2 cellular contexts compared by ENCODE assay signal in the genomic region with DNA sequence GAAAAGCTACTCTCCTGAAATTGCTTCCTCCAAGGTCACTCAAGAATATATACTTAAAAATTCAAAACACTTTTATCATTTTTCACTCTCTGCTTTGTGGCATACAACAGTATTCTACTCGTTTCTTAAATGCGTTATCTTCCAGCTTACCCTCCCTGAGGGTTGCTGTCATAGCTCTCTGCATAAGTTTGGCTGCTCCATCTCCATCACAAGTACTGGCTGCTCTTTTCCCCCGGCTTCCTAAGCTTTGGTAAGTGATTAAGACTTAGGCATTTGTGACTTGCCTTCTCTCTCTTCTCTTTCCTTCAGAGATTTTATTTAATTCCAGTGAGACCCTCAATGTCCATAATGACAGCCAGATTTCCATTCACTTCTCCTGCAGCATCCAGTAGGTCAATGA.
TF ChIP-seq lines count a peak whose summit lies in the region.

No MANE protein-coding gene starts in this region.

TF ChIP-seq in GM23338, 12 proteins besides CTCF, POLR2A, EP300 and RAD21 (continued from another document):
- TF ChIP-seq, protein P1, sequence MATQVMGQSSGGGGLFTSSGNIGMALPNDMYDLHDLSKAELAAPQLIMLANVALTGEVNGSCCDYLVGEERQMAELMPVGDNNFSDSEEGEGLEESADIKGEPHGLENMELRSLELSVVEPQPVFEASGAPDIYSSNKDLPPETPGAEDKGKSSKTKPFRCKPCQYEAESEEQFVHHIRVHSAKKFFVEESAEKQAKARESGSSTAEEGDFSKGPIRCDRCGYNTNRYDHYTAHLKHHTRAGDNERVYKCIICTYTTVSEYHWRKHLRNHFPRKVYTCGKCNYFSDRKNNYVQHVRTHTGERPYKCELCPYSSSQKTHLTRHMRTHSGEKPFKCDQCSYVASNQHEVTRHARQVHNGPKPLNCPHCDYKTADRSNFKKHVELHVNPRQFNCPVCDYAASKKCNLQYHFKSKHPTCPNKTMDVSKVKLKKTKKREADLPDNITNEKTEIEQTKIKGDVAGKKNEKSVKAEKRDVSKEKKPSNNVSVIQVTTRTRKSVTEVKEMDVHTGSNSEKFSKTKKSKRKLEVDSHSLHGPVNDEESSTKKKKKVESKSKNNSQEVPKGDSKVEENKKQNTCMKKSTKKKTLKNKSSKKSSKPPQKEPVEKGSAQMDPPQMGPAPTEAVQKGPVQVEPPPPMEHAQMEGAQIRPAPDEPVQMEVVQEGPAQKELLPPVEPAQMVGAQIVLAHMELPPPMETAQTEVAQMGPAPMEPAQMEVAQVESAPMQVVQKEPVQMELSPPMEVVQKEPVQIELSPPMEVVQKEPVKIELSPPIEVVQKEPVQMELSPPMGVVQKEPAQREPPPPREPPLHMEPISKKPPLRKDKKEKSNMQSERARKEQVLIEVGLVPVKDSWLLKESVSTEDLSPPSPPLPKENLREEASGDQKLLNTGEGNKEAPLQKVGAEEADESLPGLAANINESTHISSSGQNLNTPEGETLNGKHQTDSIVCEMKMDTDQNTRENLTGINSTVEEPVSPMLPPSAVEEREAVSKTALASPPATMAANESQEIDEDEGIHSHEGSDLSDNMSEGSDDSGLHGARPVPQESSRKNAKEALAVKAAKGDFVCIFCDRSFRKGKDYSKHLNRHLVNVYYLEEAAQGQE (IDR thresholded peaks at IDR 0.05; ENCODE audit: unreplicated experiment) = no peak

TF ChIP-seq in WTC11, 78 proteins besides CTCF, POLR2A, EP300 and RAD21:
- TF ChIP-seq, protein P2, sequence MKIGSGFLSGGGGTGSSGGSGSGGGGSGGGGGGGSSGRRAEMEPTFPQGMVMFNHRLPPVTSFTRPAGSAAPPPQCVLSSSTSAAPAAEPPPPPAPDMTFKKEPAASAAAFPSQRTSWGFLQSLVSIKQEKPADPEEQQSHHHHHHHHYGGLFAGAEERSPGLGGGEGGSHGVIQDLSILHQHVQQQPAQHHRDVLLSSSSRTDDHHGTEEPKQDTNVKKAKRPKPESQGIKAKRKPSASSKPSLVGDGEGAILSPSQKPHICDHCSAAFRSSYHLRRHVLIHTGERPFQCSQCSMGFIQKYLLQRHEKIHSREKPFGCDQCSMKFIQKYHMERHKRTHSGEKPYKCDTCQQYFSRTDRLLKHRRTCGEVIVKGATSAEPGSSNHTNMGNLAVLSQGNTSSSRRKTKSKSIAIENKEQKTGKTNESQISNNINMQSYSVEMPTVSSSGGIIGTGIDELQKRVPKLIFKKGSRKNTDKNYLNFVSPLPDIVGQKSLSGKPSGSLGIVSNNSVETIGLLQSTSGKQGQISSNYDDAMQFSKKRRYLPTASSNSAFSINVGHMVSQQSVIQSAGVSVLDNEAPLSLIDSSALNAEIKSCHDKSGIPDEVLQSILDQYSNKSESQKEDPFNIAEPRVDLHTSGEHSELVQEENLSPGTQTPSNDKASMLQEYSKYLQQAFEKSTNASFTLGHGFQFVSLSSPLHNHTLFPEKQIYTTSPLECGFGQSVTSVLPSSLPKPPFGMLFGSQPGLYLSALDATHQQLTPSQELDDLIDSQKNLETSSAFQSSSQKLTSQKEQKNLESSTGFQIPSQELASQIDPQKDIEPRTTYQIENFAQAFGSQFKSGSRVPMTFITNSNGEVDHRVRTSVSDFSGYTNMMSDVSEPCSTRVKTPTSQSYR (CRISPR knock-in tag; IDR thresholded peaks at IDR 0.05) = no peak
- no peak for TF ChIP-seq ZNF263 (CRISPR knock-in tag; IDR thresholded peaks at IDR 0.05; ENCODE audit: low read depth)
- no peak for TF ChIP-seq SMAD3 (CRISPR knock-in tag; IDR thresholded peaks at IDR 0.05; ENCODE audit: borderline replicate concordance)
- TF ChIP-seq CBFB (CRISPR knock-in tag; IDR thresholded peaks at IDR 0.05; ENCODE audit: low read depth) = no peak
- TF ChIP-seq KAT7 (CRISPR knock-in tag; IDR thresholded peaks at IDR 0.05; ENCODE audit: borderline replicate concordance) = no peak
- no peak for TF ChIP-seq ZNF138 (CRISPR knock-in tag; conservative IDR thresholded peaks at IDR 0.05)
- TF ChIP-seq, protein P3, sequence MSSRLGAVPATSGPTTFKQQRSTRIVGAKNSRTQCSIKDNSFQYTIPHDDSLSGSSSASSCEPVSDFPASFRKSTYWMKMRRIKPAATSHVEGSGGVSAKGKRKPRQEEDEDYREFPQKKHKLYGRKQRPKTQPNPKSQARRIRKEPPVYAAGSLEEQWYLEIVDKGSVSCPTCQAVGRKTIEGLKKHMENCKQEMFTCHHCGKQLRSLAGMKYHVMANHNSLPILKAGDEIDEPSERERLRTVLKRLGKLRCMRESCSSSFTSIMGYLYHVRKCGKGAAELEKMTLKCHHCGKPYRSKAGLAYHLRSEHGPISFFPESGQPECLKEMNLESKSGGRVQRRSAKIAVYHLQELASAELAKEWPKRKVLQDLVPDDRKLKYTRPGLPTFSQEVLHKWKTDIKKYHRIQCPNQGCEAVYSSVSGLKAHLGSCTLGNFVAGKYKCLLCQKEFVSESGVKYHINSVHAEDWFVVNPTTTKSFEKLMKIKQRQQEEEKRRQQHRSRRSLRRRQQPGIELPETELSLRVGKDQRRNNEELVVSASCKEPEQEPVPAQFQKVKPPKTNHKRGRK (CRISPR knock-in tag; IDR thresholded peaks at IDR 0.05; ENCODE audit: borderline replicate concordance) = no peak
- TF ChIP-seq, protein P4, sequence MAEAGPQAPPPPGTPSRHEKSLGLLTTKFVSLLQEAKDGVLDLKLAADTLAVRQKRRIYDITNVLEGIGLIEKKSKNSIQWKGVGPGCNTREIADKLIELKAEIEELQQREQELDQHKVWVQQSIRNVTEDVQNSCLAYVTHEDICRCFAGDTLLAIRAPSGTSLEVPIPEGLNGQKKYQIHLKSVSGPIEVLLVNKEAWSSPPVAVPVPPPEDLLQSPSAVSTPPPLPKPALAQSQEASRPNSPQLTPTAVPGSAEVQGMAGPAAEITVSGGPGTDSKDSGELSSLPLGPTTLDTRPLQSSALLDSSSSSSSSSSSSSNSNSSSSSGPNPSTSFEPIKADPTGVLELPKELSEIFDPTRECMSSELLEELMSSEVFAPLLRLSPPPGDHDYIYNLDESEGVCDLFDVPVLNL (CRISPR knock-in tag; IDR thresholded peaks at IDR 0.05; ENCODE audit: borderline replicate concordance, low read depth) = no peak
- TF ChIP-seq, protein P5, sequence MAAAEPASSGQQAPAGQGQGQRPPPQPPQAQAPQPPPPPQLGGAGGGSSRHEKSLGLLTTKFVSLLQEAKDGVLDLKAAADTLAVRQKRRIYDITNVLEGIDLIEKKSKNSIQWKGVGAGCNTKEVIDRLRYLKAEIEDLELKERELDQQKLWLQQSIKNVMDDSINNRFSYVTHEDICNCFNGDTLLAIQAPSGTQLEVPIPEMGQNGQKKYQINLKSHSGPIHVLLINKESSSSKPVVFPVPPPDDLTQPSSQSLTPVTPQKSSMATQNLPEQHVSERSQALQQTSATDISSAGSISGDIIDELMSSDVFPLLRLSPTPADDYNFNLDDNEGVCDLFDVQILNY (CRISPR knock-in tag; IDR thresholded peaks at IDR 0.05) = no peak
- TF ChIP-seq, protein P6, sequence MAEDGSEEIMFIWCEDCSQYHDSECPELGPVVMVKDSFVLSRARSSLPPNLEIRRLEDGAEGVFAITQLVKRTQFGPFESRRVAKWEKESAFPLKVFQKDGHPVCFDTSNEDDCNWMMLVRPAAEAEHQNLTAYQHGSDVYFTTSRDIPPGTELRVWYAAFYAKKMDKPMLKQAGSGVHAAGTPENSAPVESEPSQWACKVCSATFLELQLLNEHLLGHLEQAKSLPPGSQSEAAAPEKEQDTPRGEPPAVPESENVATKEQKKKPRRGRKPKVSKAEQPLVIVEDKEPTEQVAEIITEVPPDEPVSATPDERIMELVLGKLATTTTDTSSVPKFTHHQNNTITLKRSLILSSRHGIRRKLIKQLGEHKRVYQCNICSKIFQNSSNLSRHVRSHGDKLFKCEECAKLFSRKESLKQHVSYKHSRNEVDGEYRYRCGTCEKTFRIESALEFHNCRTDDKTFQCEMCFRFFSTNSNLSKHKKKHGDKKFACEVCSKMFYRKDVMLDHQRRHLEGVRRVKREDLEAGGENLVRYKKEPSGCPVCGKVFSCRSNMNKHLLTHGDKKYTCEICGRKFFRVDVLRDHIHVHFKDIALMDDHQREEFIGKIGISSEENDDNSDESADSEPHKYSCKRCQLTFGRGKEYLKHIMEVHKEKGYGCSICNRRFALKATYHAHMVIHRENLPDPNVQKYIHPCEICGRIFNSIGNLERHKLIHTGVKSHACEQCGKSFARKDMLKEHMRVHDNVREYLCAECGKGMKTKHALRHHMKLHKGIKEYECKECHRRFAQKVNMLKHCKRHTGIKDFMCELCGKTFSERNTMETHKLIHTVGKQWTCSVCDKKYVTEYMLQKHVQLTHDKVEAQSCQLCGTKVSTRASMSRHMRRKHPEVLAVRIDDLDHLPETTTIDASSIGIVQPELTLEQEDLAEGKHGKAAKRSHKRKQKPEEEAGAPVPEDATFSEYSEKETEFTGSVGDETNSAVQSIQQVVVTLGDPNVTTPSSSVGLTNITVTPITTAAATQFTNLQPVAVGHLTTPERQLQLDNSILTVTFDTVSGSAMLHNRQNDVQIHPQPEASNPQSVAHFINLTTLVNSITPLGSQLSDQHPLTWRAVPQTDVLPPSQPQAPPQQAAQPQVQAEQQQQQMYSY (CRISPR knock-in tag; IDR thresholded peaks at IDR 0.05) = no peak
- TF ChIP-seq TEAD4 (CRISPR knock-in tag; IDR thresholded peaks at IDR 0.05) = no peak
- TF ChIP-seq, protein P7, sequence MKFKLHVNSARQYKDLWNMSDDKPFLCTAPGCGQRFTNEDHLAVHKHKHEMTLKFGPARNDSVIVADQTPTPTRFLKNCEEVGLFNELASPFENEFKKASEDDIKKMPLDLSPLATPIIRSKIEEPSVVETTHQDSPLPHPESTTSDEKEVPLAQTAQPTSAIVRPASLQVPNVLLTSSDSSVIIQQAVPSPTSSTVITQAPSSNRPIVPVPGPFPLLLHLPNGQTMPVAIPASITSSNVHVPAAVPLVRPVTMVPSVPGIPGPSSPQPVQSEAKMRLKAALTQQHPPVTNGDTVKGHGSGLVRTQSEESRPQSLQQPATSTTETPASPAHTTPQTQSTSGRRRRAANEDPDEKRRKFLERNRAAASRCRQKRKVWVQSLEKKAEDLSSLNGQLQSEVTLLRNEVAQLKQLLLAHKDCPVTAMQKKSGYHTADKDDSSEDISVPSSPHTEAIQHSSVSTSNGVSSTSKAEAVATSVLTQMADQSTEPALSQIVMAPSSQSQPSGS (CRISPR knock-in tag; IDR thresholded peaks at IDR 0.05; ENCODE audit: borderline replicate concordance, low read depth) = no peak
- TF ChIP-seq FOXP1 (CRISPR knock-in tag; IDR thresholded peaks at IDR 0.05; ENCODE audit: borderline replicate concordance) = no peak
- no peak for TF ChIP-seq CREB1 (CRISPR knock-in tag; IDR thresholded peaks at IDR 0.05)
- TF ChIP-seq, protein P8, sequence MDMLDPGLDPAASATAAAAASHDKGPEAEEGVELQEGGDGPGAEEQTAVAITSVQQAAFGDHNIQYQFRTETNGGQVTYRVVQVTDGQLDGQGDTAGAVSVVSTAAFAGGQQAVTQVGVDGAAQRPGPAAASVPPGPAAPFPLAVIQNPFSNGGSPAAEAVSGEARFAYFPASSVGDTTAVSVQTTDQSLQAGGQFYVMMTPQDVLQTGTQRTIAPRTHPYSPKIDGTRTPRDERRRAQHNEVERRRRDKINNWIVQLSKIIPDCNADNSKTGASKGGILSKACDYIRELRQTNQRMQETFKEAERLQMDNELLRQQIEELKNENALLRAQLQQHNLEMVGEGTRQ (CRISPR knock-in tag; IDR thresholded peaks at IDR 0.05) = no peak
- TF ChIP-seq, protein P9, sequence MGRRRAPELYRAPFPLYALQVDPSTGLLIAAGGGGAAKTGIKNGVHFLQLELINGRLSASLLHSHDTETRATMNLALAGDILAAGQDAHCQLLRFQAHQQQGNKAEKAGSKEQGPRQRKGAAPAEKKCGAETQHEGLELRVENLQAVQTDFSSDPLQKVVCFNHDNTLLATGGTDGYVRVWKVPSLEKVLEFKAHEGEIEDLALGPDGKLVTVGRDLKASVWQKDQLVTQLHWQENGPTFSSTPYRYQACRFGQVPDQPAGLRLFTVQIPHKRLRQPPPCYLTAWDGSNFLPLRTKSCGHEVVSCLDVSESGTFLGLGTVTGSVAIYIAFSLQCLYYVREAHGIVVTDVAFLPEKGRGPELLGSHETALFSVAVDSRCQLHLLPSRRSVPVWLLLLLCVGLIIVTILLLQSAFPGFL (CRISPR knock-in tag; IDR thresholded peaks at IDR 0.05; ENCODE audit: borderline replicate concordance) = no peak
TF ChIP-seq in WTC11: peak in this region for 0.
